In the genomic region with DNA sequence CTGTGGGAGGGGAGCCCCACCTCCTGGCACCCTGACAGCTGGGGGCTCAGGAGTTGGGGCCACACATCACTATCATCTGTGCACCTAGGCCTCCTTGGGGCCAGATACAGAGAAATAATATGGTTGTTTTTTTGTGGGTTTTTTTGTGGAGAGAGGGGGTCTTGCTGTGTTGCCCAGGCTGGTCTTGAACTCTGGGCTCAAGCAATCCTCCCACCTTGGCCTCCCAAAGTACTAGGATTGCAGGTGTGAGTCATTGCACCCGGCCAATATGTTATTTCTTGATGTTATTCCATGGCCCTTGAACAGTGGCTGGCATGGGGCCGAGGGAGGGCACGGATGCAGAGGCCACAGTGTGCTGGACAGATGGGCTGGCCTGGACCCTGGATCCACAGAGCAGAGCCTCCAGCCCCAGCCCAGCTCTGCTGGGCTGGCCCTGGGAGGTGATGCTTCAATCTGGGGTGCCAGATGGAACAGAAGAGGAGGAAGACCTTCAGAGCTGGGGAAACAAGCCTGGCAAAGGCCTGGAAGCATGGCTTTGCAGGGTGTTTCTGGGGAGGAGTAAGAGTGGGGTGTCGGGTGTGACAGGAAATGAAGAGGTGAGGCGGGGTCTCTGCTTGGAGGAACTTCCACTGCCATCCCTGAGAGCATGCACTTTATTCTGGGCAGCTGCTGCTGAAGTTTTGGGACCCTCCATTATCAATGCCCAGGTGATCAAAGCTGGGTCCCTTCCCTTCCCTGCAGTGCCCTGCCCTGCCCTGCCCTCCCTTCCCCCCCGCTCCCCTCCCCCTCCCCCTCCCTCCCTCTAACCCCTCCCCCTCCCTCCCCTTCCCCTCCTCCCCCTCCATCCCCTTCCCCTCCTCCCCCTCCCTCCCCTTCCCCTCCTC, we compare ENCODE assay signal across 3 cellular contexts.
TF ChIP-seq lines count a peak whose summit lies in the region.

No MANE protein-coding gene starts in this region.

TF ChIP-seq in IMR-90, 13 proteins besides CTCF, POLR2A, EP300 and RAD21:
- TF ChIP-seq MAFK (IDR thresholded peaks at IDR 0.05; ENCODE audit: low read depth, low read length) (no peak), BHLHE40 (IDR thresholded peaks at IDR 0.05; ENCODE audit: low read depth, low read length) (no peak), RFX5 (IDR thresholded peaks at IDR 0.05; ENCODE audit: low read depth, low read length) (no peak), MXI1 (IDR thresholded peaks at IDR 0.05; ENCODE audit: borderline replicate concordance, low read depth, low read length) (no peak), NFE2L2 (IDR thresholded peaks at IDR 0.05; ENCODE audit: low read depth, low read length) (no peak), CHD1 (IDR thresholded peaks at IDR 0.05; ENCODE audit: low read depth, low read length) (no peak), MAZ (IDR thresholded peaks at IDR 0.05; ENCODE audit: borderline replicate concordance, low read depth, low read length) (no peak), SMC3 (IDR thresholded peaks at IDR 0.05; ENCODE audit: low read depth, low read length) (no peak), RCOR1 (IDR thresholded peaks at IDR 0.05; ENCODE audit: insufficient replicate concordance, low read length) (no peak), CEBPB (IDR thresholded peaks at IDR 0.05; ENCODE audit: low read depth, low read length) (no peak), FOS (IDR thresholded peaks at IDR 0.05; ENCODE audit: low read depth, low read length) (no peak)
- TF ChIP-seq, protein P1, sequence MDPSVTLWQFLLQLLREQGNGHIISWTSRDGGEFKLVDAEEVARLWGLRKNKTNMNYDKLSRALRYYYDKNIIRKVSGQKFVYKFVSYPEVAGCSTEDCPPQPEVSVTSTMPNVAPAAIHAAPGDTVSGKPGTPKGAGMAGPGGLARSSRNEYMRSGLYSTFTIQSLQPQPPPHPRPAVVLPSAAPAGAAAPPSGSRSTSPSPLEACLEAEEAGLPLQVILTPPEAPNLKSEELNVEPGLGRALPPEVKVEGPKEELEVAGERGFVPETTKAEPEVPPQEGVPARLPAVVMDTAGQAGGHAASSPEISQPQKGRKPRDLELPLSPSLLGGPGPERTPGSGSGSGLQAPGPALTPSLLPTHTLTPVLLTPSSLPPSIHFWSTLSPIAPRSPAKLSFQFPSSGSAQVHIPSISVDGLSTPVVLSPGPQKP (IDR thresholded peaks at IDR 0.05; ENCODE audit: borderline replicate concordance, low read depth, low read length): no peak
- TF ChIP-seq, protein P2, sequence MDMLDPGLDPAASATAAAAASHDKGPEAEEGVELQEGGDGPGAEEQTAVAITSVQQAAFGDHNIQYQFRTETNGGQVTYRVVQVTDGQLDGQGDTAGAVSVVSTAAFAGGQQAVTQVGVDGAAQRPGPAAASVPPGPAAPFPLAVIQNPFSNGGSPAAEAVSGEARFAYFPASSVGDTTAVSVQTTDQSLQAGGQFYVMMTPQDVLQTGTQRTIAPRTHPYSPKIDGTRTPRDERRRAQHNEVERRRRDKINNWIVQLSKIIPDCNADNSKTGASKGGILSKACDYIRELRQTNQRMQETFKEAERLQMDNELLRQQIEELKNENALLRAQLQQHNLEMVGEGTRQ (IDR thresholded peaks at IDR 0.05; ENCODE audit: low read depth, low read length): no peak

TF ChIP-seq in K562, 482 proteins besides CTCF, POLR2A, EP300 and RAD21:
- no peak for TF ChIP-seq MBD2 (IDR thresholded peaks at IDR 0.05; ENCODE audit: borderline replicate concordance, low read depth)
- no peak for TF ChIP-seq ZNF445 (CRISPR knock-in tag; IDR thresholded peaks at IDR 0.05; ENCODE audit: low read depth)
- TF ChIP-seq, protein P3, sequence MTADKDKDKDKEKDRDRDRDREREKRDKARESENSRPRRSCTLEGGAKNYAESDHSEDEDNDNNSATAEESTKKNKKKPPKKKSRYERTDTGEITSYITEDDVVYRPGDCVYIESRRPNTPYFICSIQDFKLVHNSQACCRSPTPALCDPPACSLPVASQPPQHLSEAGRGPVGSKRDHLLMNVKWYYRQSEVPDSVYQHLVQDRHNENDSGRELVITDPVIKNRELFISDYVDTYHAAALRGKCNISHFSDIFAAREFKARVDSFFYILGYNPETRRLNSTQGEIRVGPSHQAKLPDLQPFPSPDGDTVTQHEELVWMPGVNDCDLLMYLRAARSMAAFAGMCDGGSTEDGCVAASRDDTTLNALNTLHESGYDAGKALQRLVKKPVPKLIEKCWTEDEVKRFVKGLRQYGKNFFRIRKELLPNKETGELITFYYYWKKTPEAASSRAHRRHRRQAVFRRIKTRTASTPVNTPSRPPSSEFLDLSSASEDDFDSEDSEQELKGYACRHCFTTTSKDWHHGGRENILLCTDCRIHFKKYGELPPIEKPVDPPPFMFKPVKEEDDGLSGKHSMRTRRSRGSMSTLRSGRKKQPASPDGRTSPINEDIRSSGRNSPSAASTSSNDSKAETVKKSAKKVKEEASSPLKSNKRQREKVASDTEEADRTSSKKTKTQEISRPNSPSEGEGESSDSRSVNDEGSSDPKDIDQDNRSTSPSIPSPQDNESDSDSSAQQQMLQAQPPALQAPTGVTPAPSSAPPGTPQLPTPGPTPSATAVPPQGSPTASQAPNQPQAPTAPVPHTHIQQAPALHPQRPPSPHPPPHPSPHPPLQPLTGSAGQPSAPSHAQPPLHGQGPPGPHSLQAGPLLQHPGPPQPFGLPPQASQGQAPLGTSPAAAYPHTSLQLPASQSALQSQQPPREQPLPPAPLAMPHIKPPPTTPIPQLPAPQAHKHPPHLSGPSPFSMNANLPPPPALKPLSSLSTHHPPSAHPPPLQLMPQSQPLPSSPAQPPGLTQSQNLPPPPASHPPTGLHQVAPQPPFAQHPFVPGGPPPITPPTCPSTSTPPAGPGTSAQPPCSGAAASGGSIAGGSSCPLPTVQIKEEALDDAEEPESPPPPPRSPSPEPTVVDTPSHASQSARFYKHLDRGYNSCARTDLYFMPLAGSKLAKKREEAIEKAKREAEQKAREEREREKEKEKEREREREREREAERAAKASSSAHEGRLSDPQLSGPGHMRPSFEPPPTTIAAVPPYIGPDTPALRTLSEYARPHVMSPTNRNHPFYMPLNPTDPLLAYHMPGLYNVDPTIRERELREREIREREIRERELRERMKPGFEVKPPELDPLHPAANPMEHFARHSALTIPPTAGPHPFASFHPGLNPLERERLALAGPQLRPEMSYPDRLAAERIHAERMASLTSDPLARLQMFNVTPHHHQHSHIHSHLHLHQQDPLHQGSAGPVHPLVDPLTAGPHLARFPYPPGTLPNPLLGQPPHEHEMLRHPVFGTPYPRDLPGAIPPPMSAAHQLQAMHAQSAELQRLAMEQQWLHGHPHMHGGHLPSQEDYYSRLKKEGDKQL (CRISPR knock-in tag; IDR thresholded peaks at IDR 0.05; ENCODE audit: borderline replicate concordance): no peak
- TF ChIP-seq ZNF121 (CRISPR knock-in tag; conservative IDR thresholded peaks at IDR 0.05): peak; percentile 96
- TF ChIP-seq SLC30A9 (CRISPR knock-in tag; IDR thresholded peaks at IDR 0.05): no peak
- TF ChIP-seq RBM25 (IDR thresholded peaks at IDR 0.05; ENCODE audit: low read depth, low read length, severe bottlenecking): peak; percentile 14
- no peak for TF ChIP-seq BMI1 (IDR thresholded peaks at IDR 0.05; ENCODE audit: low read length)
- TF ChIP-seq ZFP30 (CRISPR knock-in tag; IDR thresholded peaks at IDR 0.05; ENCODE audit: borderline replicate concordance): no peak
- no peak for TF ChIP-seq PHF20 (IDR thresholded peaks at IDR 0.05; ENCODE audit: partially characterized antibody)
- peak; percentile 65 for TF ChIP-seq PCBP1 (IDR thresholded peaks at IDR 0.05; ENCODE audit: low read depth, low read length, poor library complexity, severe bottlenecking)
- 0 out of 4 replicates have a peak, but pooled peaks of 1 of the 2 experiments have one; percentile 8 for TF ChIP-seq KDM1A (IDR thresholded peaks at IDR 0.05)
- no peak for TF ChIP-seq RBM17 (IDR thresholded peaks at IDR 0.05; ENCODE audit: borderline replicate concordance, low read depth, low read length)
- no peak for TF ChIP-seq CCAR2 (IDR thresholded peaks at IDR 0.05; ENCODE audit: low read depth, low read length)
- no peak for TF ChIP-seq ZNF780A (CRISPR knock-in tag; IDR thresholded peaks at IDR 0.05)

TF ChIP-seq in neural cell, 6 proteins besides CTCF, POLR2A, EP300 and RAD21:
- no peak for TF ChIP-seq EZH2 (IDR thresholded peaks at IDR 0.05; ENCODE audit: borderline replicate concordance, insufficient read depth, low read length, poor library complexity, severe bottlenecking)
- no peak for TF ChIP-seq TAF1 (IDR thresholded peaks at IDR 0.05; ENCODE audit: low read depth)
- TF ChIP-seq SMC3 (conservative IDR thresholded peaks at IDR 0.05; ENCODE audit: poor library complexity): no peak
- TF ChIP-seq MXI1 (conservative IDR thresholded peaks at IDR 0.05; ENCODE audit: poor library complexity, severe bottlenecking): no peak
